10 cellular contexts compared by ENCODE assay signal in genomic region chr17:48127371-48128051, GRCh38. TPM values are rescaled to one million over a fixed set of nuclear protein-coding genes. Genes with fewer than 3 reads are reported as not detected.
DNase-seq lines count a peak whose midpoint lies in the region; ATAC-seq, FAIRE-seq and TF ChIP-seq lines count a peak whose summit lies in the region.
"Had no signal": no experiment of that assay in that cellular context is flagged by ENCODE, and none has a peak within 500 bp of the region (broad histone marks: within the 10 kb centered on the region; RNA-seq: fewer than 3 reads in every experiment).

No MANE protein-coding gene starts in this region.

- no peaks in the 10 kb centered on the region for H3K9me3 ChIP-seq in ovary
- H3K9me3 ChIP-seq: thyroid gland had no signal

- WGBS in ovary, 3 donors = 72 to 77% (median 73%) methylated on average over 9 of the region's 9 CpGs

- TF ChIP-seq CTCF in AG10803 (conservative IDR thresholded peaks at IDR 0.05; ENCODE audit: low read length) = no peak
- TF ChIP-seq CTCF in ovary (IDR thresholded peaks at IDR 0.05) = no peak

- TF ChIP-seq POLR2A in H54 (IDR thresholded peaks at IDR 0.05; ENCODE audit: low read depth, low read length) = no peak
- no peak for TF ChIP-seq POLR2A in ovary (IDR thresholded peaks at IDR 0.05)

- ATAC-seq in GM19351 (IDR thresholded peaks at IDR 0.05; ENCODE audit: unreplicated experiment) (no peak), HG02840 (IDR thresholded peaks at IDR 0.05; ENCODE audit: low FRiP score, unreplicated experiment) (no peak)

- H3K4me3 ChIP-seq in AG10803 (ENCODE audit: low read length) (no peak overlapping the region), ovary (no peak overlapping the region)
- H3K4me3 ChIP-seq: thyroid gland had no signal

- peak; percentile 94 for FAIRE-seq in H54 (lab: Jason Lieb, UNC)

- H3K27ac ChIP-seq in ovary = no peak overlapping the region

- no peak for TF ChIP-seq EP300 in ovary (IDR thresholded peaks at IDR 0.05)

- no peaks in the 10 kb centered on the region for H3K4me1 ChIP-seq in ovary (ENCODE audit: insufficient read depth)

- DNase-seq in AG10803 (ENCODE audit: low read depth) = peak; percentile 46
- peak; percentile 96 for DNase-seq in H54 (ENCODE audit: insufficient read length, low spot score)
- DNase-seq in SW 1271 (lab: John Stamatoyannopoulos, UW) = peak; percentile 14 to 65
- DNase-seq in islet precursor cell = peak; percentile 83
- DNase-seq in ovary = no peak
- DNase-seq in CD1c-positive myeloid dendritic cell (ENCODE audit: extremely low spot score) = no peak
- DNase-seq: occipital lobe had no signal

- H3K27me3 ChIP-seq in ovary = no peaks in the 10 kb centered on the region
- H3K27me3 ChIP-seq: thyroid gland had no signal

- no peaks in the 10 kb centered on the region for H3K36me3 ChIP-seq in ovary

- intact Hi-C loops in ovary (cut with DNase I) = loop anchor here in 3 of 4 donors (5.0 to 10.0 kb wide), 3 partner anchors 45 to 100 kb away; no protein-coding TSS in a partner anchor

RNA-seq across cellular contexts. Expression of gene SNX11, which starts 19.9 kb away (rescaled TPM):
- 10 to 100 TPM in 5 of 7 donors, 1 to 10 TPM in 2; 7.1 to 21.3 (median 14.1) TPM for total RNA-seq in ovary
- 10 to 100 TPM in 1 of 2 donors, 1 to 10 TPM in 1; 8.5 to 18.5 TPM for polyA plus RNA-seq in ovary

RNA-seq across cellular contexts. Expression of gene CBX1, which starts 26.2 kb away (rescaled TPM):
- 10 to 100 TPM; 35.4 to 83.5 (median 70.0) TPM for total RNA-seq in ovary
- polyA plus RNA-seq in ovary = 100 to 1,000 TPM in 1 of 2 donors, 10 to 100 TPM in 1; 68.3 to 106 TPM

Comparison
In these comparisons a context has a peak if more than half of its experiments do, and no peak if none do; other contexts are left out.
1. DNase-seq: peak in AG10803 (single experiment), H54 (single experiment), SW 1271 (2 of 2) and islet precursor cell (single experiment); none in ovary (0 of 5) and CD1c-positive myeloid dendritic cell (single experiment).